In the genomic region with DNA sequence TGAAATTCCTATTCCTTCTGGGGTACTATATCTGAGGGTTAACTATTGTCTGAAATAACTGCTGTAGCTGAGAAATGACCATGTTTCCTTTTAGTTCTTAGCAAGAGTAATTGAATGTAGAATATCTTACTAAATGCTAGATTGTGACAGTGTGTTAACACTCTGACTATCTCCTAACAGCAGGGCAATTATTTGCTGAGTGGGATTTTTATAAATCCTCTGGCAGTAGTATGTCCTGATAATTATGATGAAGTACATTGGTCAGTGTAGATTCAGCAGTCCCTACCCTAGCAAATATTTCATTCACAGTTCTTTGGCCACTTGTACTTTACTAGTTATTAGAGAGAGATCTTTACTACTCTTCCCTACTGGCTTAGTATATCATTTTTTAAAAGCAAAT, we compare ENCODE assay signal across 28 cellular contexts.
"Had no signal": no experiment of that assay in that cellular context is flagged by ENCODE, and none has a peak within 500 bp of the region (broad histone marks: within the 10 kb centered on the region; RNA-seq: fewer than 3 reads in every experiment).

No MANE protein-coding gene starts in this region.

- ATAC-seq: activated CD8-positive, alpha-beta memory T cell treated with anti-CD3 and anti-CD28 coated beads, Interleukin-2, amount 10 ng/mL, durations not matched to agents 7 days and 5 days; activated CD8-positive, alpha-beta T cell treated with anti-CD3 and anti-CD28 coated beads, Interleukin-2, amount 10 ng/mL, durations not matched to agents 7 days and 5 days; activated naive CD8-positive, alpha-beta T cell treated with anti-CD3 and anti-CD28 coated beads, Interleukin-2, amount 50 U/mL, for 24 hours had no signal

- H3K4me3 ChIP-seq: ascending aorta, cardiac muscle cell had no signal

- H3K27me3 ChIP-seq: ascending aorta, cardiac muscle cell had no signal

- DNase-seq: activated B cell treated with CpG ODN at 0.5 μM for 24 hours; activated CD4-positive, alpha-beta memory T cell treated with anti-CD3 and anti-CD28 coated beads, Interleukin-2, amount 10 ng/mL, durations not matched to agents 7 days and 5 days; activated CD4-positive, alpha-beta T cell treated with anti-CD3 and anti-CD28 coated beads for 4 hours; activated CD4-positive, alpha-beta T cell treated with anti-CD3 and anti-CD28 coated beads, Interleukin-2, amount 10 ng/mL, durations not matched to agents 7 days and 5 days; activated CD4-positive, alpha-beta T cell treated with anti-CD3 and anti-CD28 coated beads, Interleukin-2, amount 50 U/mL, for 48 hours; activated CD4-positive, CD25-positive, alpha-beta regulatory T cell treated with anti-CD3 and anti-CD28 coated beads, Interleukin-2, amount 50 U/mL, for 72 hours; activated CD8-positive, alpha-beta memory T cell treated with anti-CD3 and anti-CD28 coated beads for 24 hours; activated CD8-positive, alpha-beta memory T cell treated with anti-CD3 and anti-CD28 coated beads, Interleukin-2, amount 10 ng/mL, durations not matched to agents 7 days and 5 days; activated CD8-positive, alpha-beta memory T cell treated with anti-CD3 and anti-CD28 coated beads, Interleukin-2, amount 50 U/mL, for 48 hours; activated CD8-positive, alpha-beta T cell treated with anti-CD3 and anti-CD28 coated beads, Interleukin-2, amount 10 ng/mL, durations not matched to agents 7 days and 5 days; activated effector memory CD4-positive, alpha-beta T cell treated with Interleukin-2 at 50 U/mL for 16 hours; activated gamma-delta T cell; activated naive CD4-positive, alpha-beta T cell treated with anti-CD3 and anti-CD28 coated beads, Interleukin-2, amount 10 ng/mL, durations not matched to agents 7 days and 5 days; activated naive CD4-positive, alpha-beta T cell treated with Interleukin-2 at 50 U/mL for 16 hours; activated naive CD8-positive, alpha-beta T cell treated with anti-CD3 and anti-CD28 coated beads, Interleukin-2, amount 10 ng/mL, durations not matched to agents 7 days and 5 days; activated naive CD8-positive, alpha-beta T cell treated with anti-CD3 and anti-CD28 coated beads, Interleukin-2, amount 50 U/mL, for 24 hours; activated T-cell treated with anti-CD3 and anti-CD28 coated beads, Interleukin-2, amount 50 U/mL, for 24 hours; activated T-cell treated with anti-CD3 and anti-CD28 coated beads, Interleukin-2, amount 50 U/mL, for 48 hours; amygdala; anterior cingulate cortex; caudate nucleus; cerebellar nuclear complex; T-helper 2 cell; T-helper 9 cell had no signal

- H3K4me1 ChIP-seq: ascending aorta had no signal

- H3K9me3 ChIP-seq: ascending aorta had no signal

- H3K36me3 ChIP-seq: ascending aorta, cardiac muscle cell had no signal

- H3K27ac ChIP-seq: ascending aorta, cardiac muscle cell, VCaP had no signal

- FAIRE-seq: bronchial epithelial cell had no signal
